17 cellular contexts compared by ENCODE assay signal in genomic region chr1:76274302-76274701, GRCh38.
DNase-seq lines count a peak whose midpoint lies in the region; ATAC-seq and TF ChIP-seq lines count a peak whose summit lies in the region.
"Had no signal": no experiment of that assay in that cellular context is flagged by ENCODE, and none has a peak within 500 bp of the region (broad histone marks: within the 10 kb centered on the region; RNA-seq: fewer than 3 reads in every experiment).

No MANE protein-coding gene starts in this region.

- H3K27me3 ChIP-seq in Karpas-422 (ENCODE audit: low read length) = no peaks in the 10 kb centered on the region
- H3K27me3 ChIP-seq in mesendoderm (ENCODE audit: insufficient read depth, low read length, poor library complexity) = no peaks in the 10 kb centered on the region
- H3K27me3 ChIP-seq: BE2C had no signal

- no peaks in the 10 kb centered on the region for H3K79me1 ChIP-seq in mesendoderm (ENCODE audit: low read length)

- H3K9me3 ChIP-seq in Karpas-422 (ENCODE audit: low read length) = no peaks in the 10 kb centered on the region
- H3K9me3 ChIP-seq: BE2C had no signal

- H3K27ac ChIP-seq in Karpas-422 (ENCODE audit: low read length) (no peak overlapping the region), mesendoderm (ENCODE audit: low read depth, low read length) (no peak overlapping the region)

- H3K4me2 ChIP-seq in Karpas-422 (ENCODE audit: low read depth, low read length, poor library complexity, severe bottlenecking) (no peak overlapping the region), mesendoderm (ENCODE audit: low read length) (no peak overlapping the region)

- no peaks in the 10 kb centered on the region for H4K20me1 ChIP-seq in Karpas-422 (ENCODE audit: insufficient read depth, low read depth, low read length)

- H3K36me3 ChIP-seq in Karpas-422 (ENCODE audit: insufficient read depth, low read length) (no peaks in the 10 kb centered on the region), mesendoderm (ENCODE audit: control insufficient read depth, insufficient read depth, low read length) (no peaks in the 10 kb centered on the region)
- H3K36me3 ChIP-seq: BE2C had no signal

- H3K18ac ChIP-seq in mesendoderm (ENCODE audit: low read length) = no peak overlapping the region

- no peak overlapping the region for H2BK5ac ChIP-seq in mesendoderm (ENCODE audit: low read length)

- H3K9ac ChIP-seq in Karpas-422 (ENCODE audit: low read length) = no peak overlapping the region
- H3K9ac ChIP-seq in mesendoderm (ENCODE audit: low read length) = no peak overlapping the region

- WGBS in mesendoderm (ENCODE audit: extremely low coverage, insufficient coverage, low lambda C conversion rate) = no CpG with 5 or more reads among the region's 1 CpG

- no peak overlapping the region for H3K23ac ChIP-seq in mesendoderm (ENCODE audit: low read length)

- H3K4ac ChIP-seq in mesendoderm (ENCODE audit: low read depth, low read length) = no peak overlapping the region

- no peak overlapping the region for H2BK120ac ChIP-seq in mesendoderm (ENCODE audit: low read depth, low read length)

- no peaks in the 10 kb centered on the region for H3K9me2 ChIP-seq in Karpas-422 (replicated peaks; ENCODE audit: insufficient read depth, low read length)

- no peaks in the 10 kb centered on the region for H3K79me2 ChIP-seq in Karpas-422 (ENCODE audit: low read length)
- H3K79me2 ChIP-seq in mesendoderm (ENCODE audit: control insufficient read depth, insufficient read depth, low read length) = no peaks in the 10 kb centered on the region

- peaks cover 53% of the 10 kb centered on the region for H3K4me1 ChIP-seq in Karpas-422 (ENCODE audit: low read length)
- H3K4me1 ChIP-seq in mesendoderm (ENCODE audit: control insufficient read depth, low read depth, low read length) = peaks cover 4% of the 10 kb centered on the region

- H3K56ac ChIP-seq in mesendoderm (ENCODE audit: low read length) = no peak overlapping the region

- H4K8ac ChIP-seq in mesendoderm (ENCODE audit: low read depth, low read length) = no peak overlapping the region

- ATAC-seq in SK-N-SH treated with all-trans-retinoic acid at 6 μM for 48 hours (no peak), Right ventricle myocardium superior (ENCODE audit: poor library complexity) (no peak)

- no peak overlapping the region for H2BK15ac ChIP-seq in mesendoderm (replicated peaks; ENCODE audit: low read depth)

- DNase-seq in ELR (ENCODE audit: low read depth) (peak; percentile 3), Karpas-422 (no peak), mesendoderm (peak; percentile 78), Right ventricle myocardium superior (no peak), epidermal melanocyte (ENCODE audit: insufficient read length, low spot score) (no peak)
- no peak for DNase-seq in stimulated activated CD4-positive, alpha-beta T cell treated with anti-CD3 and anti-CD28 coated beads, Interleukin-12 subunit alpha, Interleukin-12 subunit beta, amount 100 ng/mL, for 4 hours
- DNase-seq: BE2C; C1 segment of cervical spinal cord; CD4-positive, CD25-positive, alpha-beta regulatory T cell; CD8-positive, alpha-beta memory T cell; COR-L47; DMS 273 treated with DMSO at 0.1 percent for 48 hours; DMS53; DND-41; EL; H9 had no signal

- 0 out of 2 replicates have a peak overlapping the region, but pooled peaks have one; percentile 4 for H2AFZ ChIP-seq in Karpas-422 (ENCODE audit: low read length)

- no peak overlapping the region for H4K5ac ChIP-seq in mesendoderm (ENCODE audit: low read length)

- intact Hi-C loops in Right ventricle myocardium superior (cut with DNase I) = no loop called here

- H3K4me3 ChIP-seq in Karpas-422 (ENCODE audit: low read length) (no peak overlapping the region), mesendoderm (ENCODE audit: low read length) (no peak overlapping the region)

- H2AK5ac ChIP-seq in mesendoderm (ENCODE audit: low read length) = no peak overlapping the region

TF ChIP-seq in SK-N-SH treated with all-trans-retinoic acid at 6 μM for 48 hours, 23 proteins besides CTCF, POLR2A, EP300 and RAD21:
- TF ChIP-seq TSHZ2 (CRISPR knock-in tag; IDR thresholded peaks at IDR 0.05) = no peak
- peak; percentile 60; the same call in 1 of the 2 replicates for TF ChIP-seq ISL1 (CRISPR knock-in tag; IDR thresholded peaks at IDR 0.05)
TF ChIP-seq in SK-N-SH treated with all-trans-retinoic acid at 6 μM for 48 hours: peak in this region for 1.

Comparison
In these comparisons a context has a peak if more than half of its experiments do, and no peak if none do; other contexts are left out.
1. DNase-seq: peak in ELR (single experiment) and mesendoderm (single experiment); none in Karpas-422 (single experiment), Right ventricle myocardium superior (single experiment), epidermal melanocyte (single experiment) and stimulated activated CD4-positive, alpha-beta T cell treated with anti-CD3 and anti-CD28 coated beads, Interleukin-12 subunit alpha, Interleukin-12 subunit beta, amount 100 ng/mL, for 4 hours (single experiment).